In the genomic region with DNA sequence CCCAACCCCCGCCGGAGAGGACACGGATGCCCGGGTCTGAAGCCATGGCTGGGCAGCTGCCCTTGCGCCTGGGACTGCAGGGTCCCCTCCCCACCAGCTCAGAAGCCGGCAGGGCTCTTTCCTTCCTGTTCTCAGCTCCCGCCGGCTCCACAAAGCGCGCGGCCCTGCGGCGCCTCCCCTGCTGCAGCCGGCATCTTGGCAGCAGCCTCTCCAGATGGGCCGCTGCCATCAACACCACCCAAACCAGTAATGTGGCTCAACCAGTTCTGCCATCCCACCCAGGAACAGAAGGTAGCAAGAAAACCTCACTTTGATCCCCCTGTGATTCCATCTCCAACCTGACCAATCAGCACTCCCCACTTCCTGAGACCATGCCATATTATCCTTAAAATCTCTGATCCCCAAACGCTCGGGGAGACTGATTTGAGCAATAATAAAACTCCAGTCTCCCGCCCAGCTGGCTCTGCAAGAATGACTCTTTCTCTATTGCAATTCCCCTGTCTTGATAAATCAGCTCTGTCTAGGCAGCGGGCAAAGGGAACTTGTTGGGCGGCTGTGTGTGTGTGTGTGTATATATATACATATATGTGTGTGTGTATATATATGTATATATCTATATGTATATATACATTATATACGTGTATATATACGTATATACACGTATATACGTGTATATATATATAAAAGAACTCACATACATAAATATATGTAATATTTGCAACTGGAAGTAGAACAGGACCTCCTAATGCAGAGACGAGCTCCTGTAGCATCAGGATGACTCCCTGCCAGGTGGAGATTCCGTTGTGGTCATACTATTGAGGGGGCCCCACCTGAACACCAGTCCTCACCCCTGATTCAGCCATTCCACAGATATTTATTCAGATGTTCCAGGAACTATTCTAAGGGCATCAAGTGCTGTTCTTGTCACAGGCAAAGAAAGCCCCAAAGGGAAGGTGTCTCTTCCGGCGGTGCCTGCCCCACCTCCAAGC, we compare ENCODE assay signal across 8 cellular contexts.
A peak's percentile ranks its signal among the peaks of the same experiment; 100 is the strongest.
DNase-seq lines count a peak whose midpoint lies in the region; ATAC-seq, FAIRE-seq and TF ChIP-seq lines count a peak whose summit lies in the region.
"Not testable (repeated sequence)": the region's sequence is repeated elsewhere in the genome, so short reads cannot be mapped to it uniquely, and the experiment has no call there.

No MANE protein-coding gene starts in this region.

- peak overlapping the region; percentile 34 for H3K4me2 ChIP-seq in endothelial cell of umbilical vein (ENCODE audit: insufficient read depth, low read length)
- H3K4me2 ChIP-seq in mesendoderm (ENCODE audit: low read length) = peak overlapping the region; percentile 27

- H3K9me1 ChIP-seq in endothelial cell of umbilical vein (replicated peaks; ENCODE audit: control insufficient read depth, extremely low read depth, insufficient read depth, low read length) = not testable (repeated sequence)

- H3K9me3 ChIP-seq in endothelial cell of umbilical vein (replicated peaks; ENCODE audit: control insufficient read depth, insufficient read depth, low read length); right cardiac atrium (ENCODE audit: control insufficient read depth, low read length): not testable (repeated sequence)

- not testable (repeated sequence) for H2BK120ac ChIP-seq in mesendoderm (ENCODE audit: low read depth, low read length)

- ATAC-seq in activated naive CD8-positive, alpha-beta T cell treated with anti-CD3 and anti-CD28 coated beads, Interleukin-2, amount 10 ng/mL, durations not matched to agents 7 days and 5 days (ENCODE audit: low read depth) = not testable (repeated sequence)
- ATAC-seq in right cardiac atrium = peak; percentile 86 to 87

- H3K18ac ChIP-seq in mesendoderm (ENCODE audit: low read length) = not testable (repeated sequence)

- not testable (repeated sequence) for H3K4me3 ChIP-seq in NB4 (ENCODE audit: low read depth, low read length); mesendoderm (ENCODE audit: low read length)
- H3K4me3 ChIP-seq in endothelial cell of umbilical vein (replicated peaks in 1 of 3; ENCODE audit: insufficient read depth in 1 of 3, low read depth in 1 of 3, low read length in 3 of 3) (peak overlapping the region in 1 of 3 experiments; percentile 24), right cardiac atrium (ENCODE audit: low read length) (peak overlapping the region; percentile 30), retinal pigment epithelial cell (ENCODE audit: low read length) (peak overlapping the region; percentile 33)

- not testable (repeated sequence) for H3K4me1 ChIP-seq in endothelial cell of umbilical vein (ENCODE audit: control insufficient read depth, extremely low read depth, insufficient read depth, low read length); right cardiac atrium (ENCODE audit: control insufficient read depth, insufficient read depth, low read length); mesendoderm (ENCODE audit: control insufficient read depth, low read depth, low read length)

- TF ChIP-seq CTCF in GM10266 (IDR thresholded peaks at IDR 0.05; ENCODE audit: control insufficient read depth, insufficient read depth, low read depth, missing control alignments); NB4 (IDR thresholded peaks at IDR 0.05; ENCODE audit: low read depth, low read length); endothelial cell of umbilical vein (IDR thresholded peaks at IDR 0.05; ENCODE audit: extremely low read depth in 1 of 2, insufficient read depth in 1 of 2, low read depth in 1 of 2, low read length in 2 of 2); retinal pigment epithelial cell (conservative IDR thresholded peaks at IDR 0.05; ENCODE audit: low read depth, low read length): not testable (repeated sequence)

- not testable (repeated sequence) for H3K23ac ChIP-seq in mesendoderm (ENCODE audit: low read length)

- not testable (repeated sequence) for H3K9ac ChIP-seq in endothelial cell of umbilical vein (replicated peaks; ENCODE audit: extremely low read depth, insufficient read depth, low read length)
- peak overlapping the region; percentile 29 for H3K9ac ChIP-seq in mesendoderm (ENCODE audit: low read length)

- H2AK5ac ChIP-seq in mesendoderm (ENCODE audit: low read length) = not testable (repeated sequence)

- not testable (repeated sequence) for H4K8ac ChIP-seq in mesendoderm (ENCODE audit: low read depth, low read length)

- TF ChIP-seq POLR2A in NB4 (IDR thresholded peaks at IDR 0.05; ENCODE audit: extremely low read depth, insufficient read length); endothelial cell of umbilical vein (IDR thresholded peaks at IDR 0.05; ENCODE audit: low read depth, low read length): not testable (repeated sequence)

- H3K56ac ChIP-seq in mesendoderm (ENCODE audit: low read length) = peak overlapping the region; percentile 25

- not testable (repeated sequence) for H3K4ac ChIP-seq in mesendoderm (ENCODE audit: low read depth, low read length)

- peak overlapping the region; percentile 85 for H2AFZ ChIP-seq in endothelial cell of umbilical vein (ENCODE audit: low read depth, low read length)

- not testable (repeated sequence) for H3K79me2 ChIP-seq in endothelial cell of umbilical vein (ENCODE audit: control insufficient read depth, insufficient read depth, low read length); mesendoderm (ENCODE audit: control insufficient read depth, insufficient read depth, low read length)

- H3K9me3 Mint-ChIP-seq in activated naive CD8-positive, alpha-beta T cell treated with anti-CD3 and anti-CD28 coated beads, Interleukin-2, amount 10 ng/mL, durations not matched to agents 7 days and 5 days = not testable (repeated sequence)

- DNase-seq in 8988T (peak; percentile 24), GM10266 (ENCODE audit: extremely low spot score) (peak; percentile 9), NB4 (ENCODE audit: low read depth) (peak; percentile 52), endothelial cell of umbilical vein (ENCODE audit: low read depth, low spot score) (peak; percentile 43), right cardiac atrium (peak; percentile 65 to 87 (median 76)), mesendoderm (peak; percentile 86)
- not testable (repeated sequence) for DNase-seq in activated naive CD8-positive, alpha-beta T cell treated with anti-CD3 and anti-CD28 coated beads, Interleukin-2, amount 10 ng/mL, durations not matched to agents 7 days and 5 days; retinal pigment epithelial cell (ENCODE audit: low read depth)

- peaks cover 51% of the 10 kb centered on the region for H3K27me3 Mint-ChIP-seq in activated naive CD8-positive, alpha-beta T cell treated with anti-CD3 and anti-CD28 coated beads, Interleukin-2, amount 10 ng/mL, durations not matched to agents 7 days and 5 days

- not testable (repeated sequence) for H3K27me3 ChIP-seq in endothelial cell of umbilical vein (ENCODE audit: control insufficient read depth in 2 of 2, insufficient read depth in 2 of 2, low read length in 2 of 2); right cardiac atrium (ENCODE audit: control insufficient read depth, insufficient read depth); mesendoderm (ENCODE audit: insufficient read depth, low read length, poor library complexity)

- not testable (repeated sequence) for H4K5ac ChIP-seq in mesendoderm (ENCODE audit: low read length)

- intact Hi-C loops in endothelial cell of umbilical vein (cut with micrococcal nuclease); right cardiac atrium (cut with DNase I): not testable (repeated sequence)

- not testable (repeated sequence) for H3K36me3 Mint-ChIP-seq in activated naive CD8-positive, alpha-beta T cell treated with anti-CD3 and anti-CD28 coated beads, Interleukin-2, amount 10 ng/mL, durations not matched to agents 7 days and 5 days

- not testable (repeated sequence) for H2BK5ac ChIP-seq in mesendoderm (ENCODE audit: low read length)

- H3K27ac Mint-ChIP-seq in activated naive CD8-positive, alpha-beta T cell treated with anti-CD3 and anti-CD28 coated beads, Interleukin-2, amount 10 ng/mL, durations not matched to agents 7 days and 5 days = not testable (repeated sequence)

- H3K79me1 ChIP-seq in mesendoderm (ENCODE audit: low read length) = not testable (repeated sequence)

- H3K36me3 ChIP-seq in endothelial cell of umbilical vein (ENCODE audit: control insufficient read depth in 2 of 2, extremely low read depth in 1 of 2, insufficient read depth in 2 of 2, low read length in 2 of 2); mesendoderm (ENCODE audit: control insufficient read depth, insufficient read depth, low read length): not testable (repeated sequence)

- not testable (repeated sequence) for BruUV-seq in endothelial cell of umbilical vein (replicated peaks; lab: Mats Ljungman, UMichigan)

- not testable (repeated sequence) for H2BK15ac ChIP-seq in mesendoderm (replicated peaks; ENCODE audit: low read depth)

- CTCF ChIA-PET in endothelial cell of umbilical vein (lab: Charles Lee) = not testable (repeated sequence)

- not testable (repeated sequence) for FAIRE-seq in endothelial cell of umbilical vein (lab: Jason Lieb, UNC)

- not testable (repeated sequence) for H3K4me1 Mint-ChIP-seq in activated naive CD8-positive, alpha-beta T cell treated with anti-CD3 and anti-CD28 coated beads, Interleukin-2, amount 10 ng/mL, durations not matched to agents 7 days and 5 days

- dilution Hi-C loops in endothelial cell of umbilical vein (cut with MboI; ENCODE audit: extremely low pct_ligation_motif_present, low sequenced_read_pairs) = not testable (repeated sequence)

- H4K20me1 ChIP-seq in endothelial cell of umbilical vein (replicated peaks; ENCODE audit: control insufficient read depth, extremely low read depth, insufficient read depth, low read length) = not testable (repeated sequence)

- peak overlapping the region; percentile 34 for H3K4me3 Mint-ChIP-seq in activated naive CD8-positive, alpha-beta T cell treated with anti-CD3 and anti-CD28 coated beads, Interleukin-2, amount 10 ng/mL, durations not matched to agents 7 days and 5 days

- H3K27ac ChIP-seq in endothelial cell of umbilical vein (ENCODE audit: insufficient read depth, low read depth, low read length); right cardiac atrium (ENCODE audit: low read length); mesendoderm (ENCODE audit: low read depth, low read length): not testable (repeated sequence)

- 18% methylated on average over 28 of the region's 28 CpGs for WGBS in right cardiac atrium
- no CpG with 5 or more reads among the region's 28 CpGs for WGBS in mesendoderm (ENCODE audit: extremely low coverage, insufficient coverage, low lambda C conversion rate)

- POLR2A ChIA-PET in activated naive CD8-positive, alpha-beta T cell treated with anti-CD3 and anti-CD28 coated beads, Interleukin-2, amount 10 ng/mL, durations not matched to agents 7 days and 5 days (lab: Charles Lee); endothelial cell of umbilical vein (lab: Charles Lee): not testable (repeated sequence)
